In the genomic region with DNA sequence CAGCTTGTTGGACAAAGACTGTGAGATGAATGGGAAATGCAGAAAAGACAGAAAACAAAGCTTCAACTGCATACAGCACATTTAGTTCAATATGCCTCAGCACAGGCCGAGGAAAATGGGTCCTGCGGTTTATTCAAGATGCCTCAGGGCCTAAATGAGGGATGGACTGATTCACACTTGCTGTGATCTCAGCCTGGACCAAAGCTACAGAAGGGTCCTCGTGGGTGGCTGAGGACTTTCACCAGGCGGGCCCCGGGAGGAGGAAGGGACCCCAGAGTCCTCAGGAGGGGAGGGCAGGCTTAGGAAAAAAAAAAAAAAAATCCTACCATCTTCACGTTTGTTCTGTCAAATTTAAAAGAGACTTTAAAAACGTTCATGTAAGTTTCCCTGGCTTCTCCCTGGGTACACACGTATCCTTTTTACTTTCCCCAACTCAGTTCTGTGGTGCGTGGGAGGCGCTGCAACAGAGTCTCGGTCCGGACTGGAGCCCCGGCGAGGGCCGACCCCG, we compare ENCODE assay signal across 8 cellular contexts. TPM values are rescaled to one million over a fixed set of nuclear protein-coding genes. Genes with fewer than 3 reads are reported as not detected.
A peak's percentile ranks its signal among the peaks of the same experiment; 100 is the strongest.
DNase-seq lines count a peak whose midpoint lies in the region; ATAC-seq lines count a peak whose summit lies in the region.

No MANE protein-coding gene starts in this region.

- peaks cover 9% of the 10 kb centered on the region for H3K36me3 Mint-ChIP-seq in activated T-cell treated with anti-CD3 and anti-CD28 coated beads, Interleukin-2, amount 50 U/mL, for 4 hours (ENCODE audit: insufficient read depth)
- H3K36me3 Mint-ChIP-seq in activated naive CD4-positive, alpha-beta T cell treated with anti-CD3 and anti-CD28 coated beads, Interleukin-2, amount 50 U/mL, for 72 hours: peaks cover 0 to 4% of the 10 kb centered on the region in 2 donors

- no peaks in the 10 kb centered on the region for H3K27me3 Mint-ChIP-seq in activated T-cell treated with anti-CD3 and anti-CD28 coated beads, Interleukin-2, amount 50 U/mL, for 4 hours (ENCODE audit: low read depth)

- H3K4me3 Mint-ChIP-seq in activated T-cell treated with anti-CD3 and anti-CD28 coated beads, Interleukin-2, amount 50 U/mL, for 4 hours: peak overlapping the region; percentile 83

- no peak for DNase-seq in activated T-cell treated with anti-CD3 and anti-CD28 coated beads, Interleukin-2, amount 50 U/mL, for 4 hours
- no peak for DNase-seq in activated T-cell treated with anti-CD3 and anti-CD28 coated beads for 4 hours
- DNase-seq in HT-29 (ENCODE audit: low spot score): peak; percentile 40
- DNase-seq in activated naive CD4-positive, alpha-beta T cell treated with anti-CD3 and anti-CD28 coated beads, Interleukin-2, amount 50 U/mL, for 72 hours (ENCODE audit: low spot score in 2 of 2): no peak
- DNase-seq in left ventricle myocardium superior: no peak
- DNase-seq in skeletal muscle cell (ENCODE audit: low read depth): no peak
- DNase-seq in activated effector memory CD4-positive, alpha-beta T cell treated with anti-CD3 and anti-CD28 coated beads, Interleukin-2, amount 50 U/mL, for 16 hours: no peak
- no peak for DNase-seq in GDM1 (lab: John Stamatoyannopoulos, UW)

- H3K4me1 Mint-ChIP-seq in activated T-cell treated with anti-CD3 and anti-CD28 coated beads, Interleukin-2, amount 50 U/mL, for 4 hours (ENCODE audit: low read depth): peaks cover 40% of the 10 kb centered on the region

- intact Hi-C loops in left ventricle myocardium superior (cut with micrococcal nuclease): no loop called here

- H3K27ac Mint-ChIP-seq in activated naive CD4-positive, alpha-beta T cell treated with anti-CD3 and anti-CD28 coated beads, Interleukin-2, amount 50 U/mL, for 72 hours: peak overlapping the region; percentile 74 to 91

- peak; percentile 6 to 16 for ATAC-seq in activated T-cell treated with anti-CD3 and anti-CD28 coated beads, Interleukin-2, amount 50 U/mL, for 4 hours
- peak; percentile 21 to 40 for ATAC-seq in activated naive CD4-positive, alpha-beta T cell treated with anti-CD3 and anti-CD28 coated beads, Interleukin-2, amount 50 U/mL, for 72 hours
- ATAC-seq in left ventricle myocardium superior: peak; percentile 3

- H3K4me3 ChIP-seq in skeletal muscle cell (ENCODE audit: low read depth, low read length): peak overlapping the region; percentile 60

- no peaks in the 10 kb centered on the region for H3K9me3 Mint-ChIP-seq in activated T-cell treated with anti-CD3 and anti-CD28 coated beads, Interleukin-2, amount 50 U/mL, for 4 hours
- H3K9me3 Mint-ChIP-seq in activated naive CD4-positive, alpha-beta T cell treated with anti-CD3 and anti-CD28 coated beads, Interleukin-2, amount 50 U/mL, for 72 hours: no peaks in the 10 kb centered on the region

RNA-seq across cellular contexts. Expression of gene ZNF783, which starts 0.6 kb away (rescaled TPM):
- 10 to 100 TPM; 24.0 to 28.5 (median 24.5) TPM for total RNA-seq in activated T-cell treated with anti-CD3 and anti-CD28 coated beads, Interleukin-2, amount 50 U/mL, for 4 hours
- 20.6 and 22.9 TPM in 2 replicates for total RNA-seq in HT-29 (2014; rRNA removed; shearing (Covaris generic))
- total RNA-seq in activated naive CD4-positive, alpha-beta T cell treated with anti-CD3 and anti-CD28 coated beads, Interleukin-2, amount 50 U/mL, for 72 hours: 10 to 100 TPM in 1 of 2 donors, 1 to 10 TPM in 1; 7.6 to 18.2 TPM
- 4.8 TPM for total RNA-seq in left ventricle myocardium superior

RNA-seq across cellular contexts. Expression of gene ZNF212, which starts 21.9 kb away (rescaled TPM):
- 10 to 100 TPM; 19.3 to 22.4 (median 20.5) TPM for total RNA-seq in activated T-cell treated with anti-CD3 and anti-CD28 coated beads, Interleukin-2, amount 50 U/mL, for 4 hours
- 11.9 and 20.9 TPM in 2 replicates for total RNA-seq in HT-29 (2014; rRNA removed; shearing (Covaris generic))
- total RNA-seq in activated naive CD4-positive, alpha-beta T cell treated with anti-CD3 and anti-CD28 coated beads, Interleukin-2, amount 50 U/mL, for 72 hours: 10 to 100 TPM; 12.1 to 13.3 TPM
- total RNA-seq in left ventricle myocardium superior: 5.2 TPM
